Comparison of ENCODE assay signal across 16 cellular contexts in the genomic region with DNA sequence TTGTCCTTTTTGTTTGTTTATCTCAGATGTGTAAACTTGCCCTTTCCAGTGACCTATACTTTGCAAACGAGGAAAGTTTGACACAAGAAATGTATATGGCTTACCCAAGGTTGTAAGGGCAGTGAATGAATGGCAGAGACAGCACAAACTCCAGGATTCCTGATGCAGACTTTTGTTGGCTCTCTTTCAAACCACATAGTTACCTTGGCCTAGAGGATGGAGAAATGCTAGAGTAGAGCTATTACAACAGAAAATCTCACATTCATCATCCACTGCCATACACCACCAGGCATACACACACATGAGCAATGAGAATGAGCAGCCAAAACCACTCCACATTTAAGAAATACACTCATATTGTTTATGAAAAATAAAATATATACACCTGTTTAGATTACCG.
DNase-seq lines count a peak whose midpoint lies in the region; ATAC-seq and TF ChIP-seq lines count a peak whose summit lies in the region.
"Had no signal": no experiment of that assay in that cellular context is flagged by ENCODE, and none has a peak within 500 bp of the region (broad histone marks: within the 10 kb centered on the region; RNA-seq: fewer than 3 reads in every experiment).

No MANE protein-coding gene starts in this region.

- H3K27ac Mint-ChIP-seq in brain (peak overlapping the region in 3 of 5 experiments; percentile 29 to 50 (median 31)), Caco-2 (ENCODE audit: unreplicated experiment) (no peak overlapping the region)
- H3K27ac Mint-ChIP-seq: B cell; CD4-positive, alpha-beta T cell; GM23338 had no signal

- H3K4me3 ChIP-seq in Caco-2 (ENCODE audit: low read depth, low read length) (no peak overlapping the region), testis (no peak overlapping the region)
- H3K4me3 ChIP-seq: GM23338 had no signal

- H3K36me3 Mint-ChIP-seq in brain (no peaks in the 10 kb centered on the region), Caco-2 (ENCODE audit: insufficient read depth, unreplicated experiment) (no peaks in the 10 kb centered on the region)

- no peak overlapping the region for H3K27ac ChIP-seq in testis

- TF ChIP-seq CTCF in brain (conservative IDR thresholded peaks at IDR 0.05) (no peak), GM10266 (IDR thresholded peaks at IDR 0.05; ENCODE audit: control insufficient read depth, insufficient read depth, low read depth, missing control alignments) (no peak), Caco-2 (IDR thresholded peaks at IDR 0.05; ENCODE audit: insufficient read depth in 1 of 2, low read depth in 1 of 2, low read length in 1 of 2, severe bottlenecking in 1 of 2, unreplicated experiment in 1 of 2) (no peak), testis (IDR thresholded peaks at IDR 0.05) (no peak)

- POLR2A ChIA-PET in Caco-2 (lab: Charles Lee): no interaction called here

- no peak for ATAC-seq in GM21367 (IDR thresholded peaks at IDR 0.05; ENCODE audit: unreplicated experiment)
- ATAC-seq: GM23338, HepG2 had no signal

- TF ChIP-seq POLR2A in testis (IDR thresholded peaks at IDR 0.05): no peak

- H3K4me3 Mint-ChIP-seq in brain (peak overlapping the region in 2 of 5 experiments; percentile 31 to 43), Caco-2 (ENCODE audit: unreplicated experiment) (no peak overlapping the region)
- H3K4me3 Mint-ChIP-seq: B cell; CD4-positive, alpha-beta T cell; GM23338 had no signal

- intact Hi-C loops in Caco-2 (cut with micrococcal nuclease; ENCODE audit: unreplicated experiment): no loop called here
- intact Hi-C loops in testis (cut with DNase I; ENCODE audit: low total_unique reads): no loop called here

- 63 to 70% methylated on average over 2 of the region's 2 CpGs for WGBS in testis, 2 donors

- CTCF ChIA-PET in Caco-2 (lab: Charles Lee): no interaction called here

- no peaks in the 10 kb centered on the region for H3K27me3 Mint-ChIP-seq in brain
- H3K27me3 Mint-ChIP-seq in Caco-2 (ENCODE audit: insufficient read depth, unreplicated experiment): no peaks in the 10 kb centered on the region
- H3K27me3 Mint-ChIP-seq: B cell; CD4-positive, alpha-beta T cell had no signal

- H3K36me3 ChIP-seq in Caco-2 (ENCODE audit: control insufficient read depth, insufficient read depth, low read length) (no peaks in the 10 kb centered on the region), testis (ENCODE audit: low read depth, missing control alignments) (no peaks in the 10 kb centered on the region)

- no TSS peak for BruUV-seq in Caco-2 (replicated peaks; lab: Mats Ljungman, UMichigan)

- H3K9me3 Mint-ChIP-seq in brain: no peaks in the 10 kb centered on the region
- H3K9me3 Mint-ChIP-seq in Caco-2 (ENCODE audit: unreplicated experiment): no peaks in the 10 kb centered on the region

- H3K9me3 ChIP-seq in Caco-2: no peaks in the 10 kb centered on the region
- no peaks in the 10 kb centered on the region for H3K9me3 ChIP-seq in testis

- H3K27me3 ChIP-seq in Caco-2 (replicated peaks; ENCODE audit: control insufficient read depth, insufficient read depth, low read length) (no peaks in the 10 kb centered on the region), testis (no peaks in the 10 kb centered on the region)

- peak; percentile 10 for DNase-seq in M059J (ENCODE audit: low read depth)
- peak; percentile 17 for DNase-seq in inferior parietal cortex (ENCODE audit: extremely low spot score)
- peak; percentile 21 for DNase-seq in renal cortical epithelial cell (ENCODE audit: low read depth)
- no peak for DNase-seq in GM10266 (ENCODE audit: extremely low spot score)
- DNase-seq in Caco-2: no peak
- DNase-seq in testis: no peak
- DNase-seq: ACHN; CD4-positive, alpha-beta T cell; DMS79; GDM1; H7 had no signal

- H3K4me1 Mint-ChIP-seq in brain: peaks cover 25% of the 10 kb centered on the region
- H3K4me1 Mint-ChIP-seq in Caco-2 (ENCODE audit: low read depth, unreplicated experiment): no peaks in the 10 kb centered on the region
- H3K4me1 Mint-ChIP-seq: B cell had no signal

- H3K4me1 ChIP-seq in Caco-2 (no peaks in the 10 kb centered on the region), testis (no peaks in the 10 kb centered on the region)

Comparison
In these comparisons a context has a peak if more than half of its experiments do, and no peak if none do; other contexts are left out.
1. DNase-seq: peak in M059J (single experiment), inferior parietal cortex (single experiment) and renal cortical epithelial cell (single experiment); none in GM10266 (single experiment), Caco-2 (0 of 2) and testis (single experiment).